In the genomic region with DNA sequence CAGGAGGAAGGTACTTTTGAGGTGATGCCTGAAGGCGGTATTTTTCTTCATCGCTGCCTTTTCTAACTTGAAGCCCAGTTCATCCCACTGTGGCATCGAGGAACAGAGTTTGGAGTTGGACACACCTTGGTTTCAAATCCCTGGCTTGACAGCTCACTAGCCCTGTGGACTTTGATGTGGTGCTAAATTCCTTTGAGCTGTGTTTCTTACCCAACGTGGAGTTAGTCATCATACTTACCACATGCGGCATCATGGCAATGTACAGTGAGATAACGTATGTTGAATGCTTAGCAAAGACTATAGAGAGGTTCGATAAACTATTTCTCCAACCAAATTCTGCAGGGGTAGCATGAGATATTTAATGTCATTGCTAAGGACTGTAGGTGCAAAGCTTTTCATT, we compare ENCODE assay signal across 10 cellular contexts. TPM values are rescaled to one million over a fixed set of nuclear protein-coding genes. Genes with fewer than 3 reads are reported as not detected.
DNase-seq lines count a peak whose midpoint lies in the region; ATAC-seq and TF ChIP-seq lines count a peak whose summit lies in the region.
"Had no signal": no experiment of that assay in that cellular context is flagged by ENCODE, and none has a peak within 500 bp of the region (broad histone marks: within the 10 kb centered on the region; RNA-seq: fewer than 3 reads in every experiment).

No MANE protein-coding gene starts in this region.

- peak; percentile 41 to 46 for ATAC-seq in activated naive CD4-positive, alpha-beta T cell treated with anti-CD3 and anti-CD28 coated beads, Interleukin-2, amount 50 U/mL, for 72 hours
- ATAC-seq in thoracic aorta (ENCODE audit: insufficient number of reproducible peaks, low FRiP score, low read depth) = no peak

- H3K27ac Mint-ChIP-seq in activated naive CD4-positive, alpha-beta T cell treated with anti-CD3 and anti-CD28 coated beads, Interleukin-2, amount 50 U/mL, for 72 hours = no peak overlapping the region
- H3K27ac Mint-ChIP-seq in immature natural killer cell = peak overlapping the region; percentile 93 to 100 (median 98)

- H3K4me3 Mint-ChIP-seq in immature natural killer cell = peak overlapping the region; percentile 91 to 97 (median 95)

- no peaks in the 10 kb centered on the region for H3K27me3 ChIP-seq in thoracic aorta (replicated peaks; ENCODE audit: insufficient read depth)

- TF ChIP-seq CTCF in thoracic aorta (IDR thresholded peaks at IDR 0.05) = no peak

- DNase-seq in activated gamma-delta T cell treated with Interleukin-2 at 50 U/mL for 16 hours = peak; percentile 23
- no peak for DNase-seq in activated gamma-delta T cell (lab: John Stamatoyannopoulos, UW)
- no peak for DNase-seq in activated naive CD4-positive, alpha-beta T cell treated with anti-CD3 and anti-CD28 coated beads, Interleukin-2, amount 50 U/mL, for 72 hours (ENCODE audit: low spot score in 2 of 2)
- peak in 2 of 3 donors; percentile 41 to 43 for DNase-seq in immature natural killer cell
- DNase-seq in thoracic aorta (ENCODE audit: low spot score) = no peak
- DNase-seq in NCI-H2171 (lab: John Stamatoyannopoulos, UW) = no peak
- DNase-seq in DMS79 (lab: John Stamatoyannopoulos, UW) = no peak
- DNase-seq in NCI-H1417 (lab: John Stamatoyannopoulos, UW) = no peak
- DNase-seq: DMS153, NCI-H2029 treated with DMSO at 0.1 percent for 48 hours had no signal

- peak overlapping the region; percentile 87 for H3K4me3 ChIP-seq in thoracic aorta

- H3K36me3 Mint-ChIP-seq in activated naive CD4-positive, alpha-beta T cell treated with anti-CD3 and anti-CD28 coated beads, Interleukin-2, amount 50 U/mL, for 72 hours = peaks cover 0 to 2% of the 10 kb centered on the region in 2 donors
- H3K36me3 Mint-ChIP-seq in immature natural killer cell = peaks cover 3 to 6% (median 4%) of the 10 kb centered on the region in 3 donors

- peaks cover 2% of the 10 kb centered on the region in 2 donors for H3K9me3 Mint-ChIP-seq in activated naive CD4-positive, alpha-beta T cell treated with anti-CD3 and anti-CD28 coated beads, Interleukin-2, amount 50 U/mL, for 72 hours
- H3K9me3 Mint-ChIP-seq in immature natural killer cell = peaks cover 0 to under 1% (median 0%) of the 10 kb centered on the region in 6 donors

- H3K4me1 ChIP-seq in thoracic aorta (ENCODE audit: control insufficient read depth in 1 of 2, low read depth in 2 of 2) = peaks cover 60 to 80% of the 10 kb centered on the region in 2 donors

- no peaks in the 10 kb centered on the region for H3K36me3 ChIP-seq in thoracic aorta

- H3K27ac ChIP-seq in thoracic aorta = peak overlapping the region; percentile 90 to 91

- peaks cover 2 to 18% (median 5%) of the 10 kb centered on the region in 3 donors for H3K27me3 Mint-ChIP-seq in immature natural killer cell (ENCODE audit: low read depth in 3 of 3)

- no peaks in the 10 kb centered on the region for H3K9me3 ChIP-seq in thoracic aorta

- H3K4me1 Mint-ChIP-seq in immature natural killer cell = peaks cover 87% of the 10 kb centered on the region in 2 donors

RNA-seq across cellular contexts. Expression of a gene that starts 3.4 kb away (rescaled TPM):
- 1 to 10 TPM in 1 of 2 donors, under 1 TPM in 1; 0.66 to 1.1 TPM for total RNA-seq in activated naive CD4-positive, alpha-beta T cell treated with anti-CD3 and anti-CD28 coated beads, Interleukin-2, amount 50 U/mL, for 72 hours
- 100 to 1,000 TPM in 1 of 3 donors, 10 to 100 TPM in 2; 36.8 to 216 (median 71.4) TPM for polyA plus RNA-seq in immature natural killer cell
- 10 to 100 TPM; 63.2 to 71.5 TPM for total RNA-seq in thoracic aorta

Comparison
In these comparisons a context has a peak if more than half of its experiments do, and no peak if none do; other contexts are left out.
1. DNase-seq: peak in activated gamma-delta T cell treated with Interleukin-2 at 50 U/mL for 16 hours (single experiment) and immature natural killer cell (2 of 3); none in activated gamma-delta T cell (single experiment), activated naive CD4-positive, alpha-beta T cell treated with anti-CD3 and anti-CD28 coated beads, Interleukin-2, amount 50 U/mL, for 72 hours (0 of 2), thoracic aorta (single experiment), NCI-H2171 (single experiment), DMS79 (single experiment) and NCI-H1417 (0 of 3).
2. H3K27ac Mint-ChIP-seq: peak in immature natural killer cell (6 of 6); none in activated naive CD4-positive, alpha-beta T cell treated with anti-CD3 and anti-CD28 coated beads, Interleukin-2, amount 50 U/mL, for 72 hours (0 of 2).
3. RNA of a gene that starts 3.4 kb away (total RNA-seq): 63.2 to 71.5 TPM in thoracic aorta; 0.66 to 1.1 TPM in activated naive CD4-positive, alpha-beta T cell treated with anti-CD3 and anti-CD28 coated beads, Interleukin-2, amount 50 U/mL, for 72 hours; every median in the first group is over 10 times any median in the second.